Comparison of ENCODE assay signal across 8 cellular contexts in genomic region chr1:204506969-204507316, GRCh38. TPM values are rescaled to one million over a fixed set of nuclear protein-coding genes. Genes with fewer than 3 reads are reported as not detected.
A peak's percentile ranks its signal among the peaks of the same experiment; 100 is the strongest.
DNase-seq lines count a peak whose midpoint lies in the region; ATAC-seq and TF ChIP-seq lines count a peak whose summit lies in the region.

No MANE protein-coding gene starts in this region.

- H3K4me3 ChIP-seq in ectodermal cell (ENCODE audit: insufficient read depth, low read depth, low read length): peak overlapping the region; percentile 53

- peaks cover 24% of the 10 kb centered on the region for H3K4me1 Mint-ChIP-seq in activated CD4-positive, alpha-beta memory T cell treated with anti-CD3 and anti-CD28 coated beads for 36 hours (ENCODE audit: low read depth)

- peaks cover 2% of the 10 kb centered on the region for H3K9me3 Mint-ChIP-seq in activated CD4-positive, alpha-beta memory T cell treated with anti-CD3 and anti-CD28 coated beads for 36 hours

- intact Hi-C loops in activated CD4-positive, alpha-beta memory T cell treated with anti-CD3 and anti-CD28 coated beads for 36 hours (cut with micrococcal nuclease): loop anchor here (1.0 to 10.0 kb wide), 5 partner anchors 9 to 1182 kb away; partner anchors contain the start of genes MDM4 and PPP1R15B

- no peaks in the 10 kb centered on the region for H3K4me1 ChIP-seq in ectodermal cell (ENCODE audit: control insufficient read depth, insufficient read depth, low read length)

- DNase-seq in NCI-H82 (lab: John Stamatoyannopoulos, UW) (peak; percentile 98), medulla oblongata (ENCODE audit: extremely low spot score) (peak; percentile 98)
- DNase-seq in activated CD4-positive, alpha-beta memory T cell treated with anti-CD3 and anti-CD28 coated beads for 36 hours: peak; percentile 93
- peak; percentile 70 to 86 (median 85) for DNase-seq in stimulated activated CD4-positive, alpha-beta T cell treated with anti-CD3 and anti-CD28 coated beads, TNF-alpha, amount 100 ng/mL, for 4 hours (ENCODE audit: low read depth in 3 of 3)

- WGBS in ectodermal cell, 2 experiments: 0% methylated on average over 13 of the region's 13 CpGs

- no peak for TF ChIP-seq CTCF in C4-2B (conservative IDR thresholded peaks at IDR 0.05)

- no peaks in the 10 kb centered on the region for H3K27me3 ChIP-seq in ectodermal cell (ENCODE audit: control insufficient read depth, insufficient read depth, low read length, poor library complexity, severe bottlenecking)

- peak overlapping the region; percentile 98 for H3K27ac Mint-ChIP-seq in activated CD4-positive, alpha-beta memory T cell treated with anti-CD3 and anti-CD28 coated beads for 36 hours

- ATAC-seq in GM19455 (IDR thresholded peaks at IDR 0.05; ENCODE audit: unreplicated experiment) (peak; percentile 66), HG03571 (IDR thresholded peaks at IDR 0.05; ENCODE audit: unreplicated experiment) (peak; percentile 73)

- POLR2A ChIA-PET in activated CD4-positive, alpha-beta memory T cell treated with anti-CD3 and anti-CD28 coated beads for 36 hours (lab: Charles Lee): interaction anchor here (0.9 to 5.4 kb wide), 10 partner anchors 10 to 742 kb away, joined by 3 to 68 read pairs (median 4); partner anchors contain the start of genes LAX1, MDM4 and PIK3C2B

- H3K27me3 Mint-ChIP-seq in activated CD4-positive, alpha-beta memory T cell treated with anti-CD3 and anti-CD28 coated beads for 36 hours: peaks cover 4% of the 10 kb centered on the region

- no peaks in the 10 kb centered on the region for H3K9me3 ChIP-seq in ectodermal cell (ENCODE audit: control insufficient read depth, low read length)

- peak overlapping the region; percentile 91 for H3K4me3 Mint-ChIP-seq in activated CD4-positive, alpha-beta memory T cell treated with anti-CD3 and anti-CD28 coated beads for 36 hours

- CTCF ChIA-PET in activated CD4-positive, alpha-beta memory T cell treated with anti-CD3 and anti-CD28 coated beads for 36 hours (lab: Charles Lee): interaction anchor here (0.9 to 20.5 kb wide), 14 partner anchors 9 to 300 kb away, joined by 3 to 1224 read pairs (median 6); partner anchors contain the start of genes MDM4 and PIK3C2B

- no peaks in the 10 kb centered on the region for H3K36me3 ChIP-seq in ectodermal cell (ENCODE audit: control insufficient read depth, insufficient read depth, low read length)

- H3K27ac ChIP-seq in C4-2B (peak overlapping the region; percentile 68), ectodermal cell (ENCODE audit: insufficient read depth, low read depth, low read length, poor library complexity, severe bottlenecking) (peak overlapping the region; percentile 70)

- H3K36me3 Mint-ChIP-seq in activated CD4-positive, alpha-beta memory T cell treated with anti-CD3 and anti-CD28 coated beads for 36 hours: peaks cover 10% of the 10 kb centered on the region

RNA-seq across cellular contexts. Expression of gene MDM4, which starts 9.3 kb away (rescaled TPM):
- 10 to 100 TPM; 88.0 to 90.8 TPM for total RNA-seq in activated CD4-positive, alpha-beta memory T cell treated with anti-CD3 and anti-CD28 coated beads for 36 hours
- 30.4 TPM for polyA plus RNA-seq in ectodermal cell (2013, experiment 1 of 4)
- polyA plus RNA-seq in ectodermal cell (2013, experiment 2 of 4): 36.2 TPM
- polyA plus RNA-seq in ectodermal cell (2013, experiment 3 of 4): 18.6 TPM
- polyA plus RNA-seq in ectodermal cell (2013, experiment 4 of 4): 21.0 TPM

RNA-seq across cellular contexts. Expression of gene PIK3C2B, which starts 12.3 kb away (rescaled TPM):
- 10 to 100 TPM; 43.4 to 46.4 TPM for total RNA-seq in activated CD4-positive, alpha-beta memory T cell treated with anti-CD3 and anti-CD28 coated beads for 36 hours
- 55.0 TPM for polyA plus RNA-seq in ectodermal cell (2013, experiment 1 of 4)
- polyA plus RNA-seq in ectodermal cell (2013, experiment 2 of 4): 49.3 TPM
- polyA plus RNA-seq in ectodermal cell (2013, experiment 3 of 4): 39.7 TPM
- 49.0 TPM for polyA plus RNA-seq in ectodermal cell (2013, experiment 4 of 4)

Comparison
In these comparisons a context has a peak if more than half of its experiments do, and no peak if none do; other contexts are left out.
1. Peak in every context shown above with its lines: DNase-seq, ATAC-seq, H3K4me3 ChIP-seq and H3K27ac ChIP-seq.